ENCODE assay signal across 1 cellular context in genomic region chr14:90907178-90907577, GRCh38.
TF ChIP-seq lines count a peak whose summit lies in the region.

No MANE protein-coding gene starts in this region.

TF ChIP-seq in K562, 482 proteins besides CTCF, POLR2A, EP300 and RAD21 (continued from another document):
- TF ChIP-seq, protein P1, sequence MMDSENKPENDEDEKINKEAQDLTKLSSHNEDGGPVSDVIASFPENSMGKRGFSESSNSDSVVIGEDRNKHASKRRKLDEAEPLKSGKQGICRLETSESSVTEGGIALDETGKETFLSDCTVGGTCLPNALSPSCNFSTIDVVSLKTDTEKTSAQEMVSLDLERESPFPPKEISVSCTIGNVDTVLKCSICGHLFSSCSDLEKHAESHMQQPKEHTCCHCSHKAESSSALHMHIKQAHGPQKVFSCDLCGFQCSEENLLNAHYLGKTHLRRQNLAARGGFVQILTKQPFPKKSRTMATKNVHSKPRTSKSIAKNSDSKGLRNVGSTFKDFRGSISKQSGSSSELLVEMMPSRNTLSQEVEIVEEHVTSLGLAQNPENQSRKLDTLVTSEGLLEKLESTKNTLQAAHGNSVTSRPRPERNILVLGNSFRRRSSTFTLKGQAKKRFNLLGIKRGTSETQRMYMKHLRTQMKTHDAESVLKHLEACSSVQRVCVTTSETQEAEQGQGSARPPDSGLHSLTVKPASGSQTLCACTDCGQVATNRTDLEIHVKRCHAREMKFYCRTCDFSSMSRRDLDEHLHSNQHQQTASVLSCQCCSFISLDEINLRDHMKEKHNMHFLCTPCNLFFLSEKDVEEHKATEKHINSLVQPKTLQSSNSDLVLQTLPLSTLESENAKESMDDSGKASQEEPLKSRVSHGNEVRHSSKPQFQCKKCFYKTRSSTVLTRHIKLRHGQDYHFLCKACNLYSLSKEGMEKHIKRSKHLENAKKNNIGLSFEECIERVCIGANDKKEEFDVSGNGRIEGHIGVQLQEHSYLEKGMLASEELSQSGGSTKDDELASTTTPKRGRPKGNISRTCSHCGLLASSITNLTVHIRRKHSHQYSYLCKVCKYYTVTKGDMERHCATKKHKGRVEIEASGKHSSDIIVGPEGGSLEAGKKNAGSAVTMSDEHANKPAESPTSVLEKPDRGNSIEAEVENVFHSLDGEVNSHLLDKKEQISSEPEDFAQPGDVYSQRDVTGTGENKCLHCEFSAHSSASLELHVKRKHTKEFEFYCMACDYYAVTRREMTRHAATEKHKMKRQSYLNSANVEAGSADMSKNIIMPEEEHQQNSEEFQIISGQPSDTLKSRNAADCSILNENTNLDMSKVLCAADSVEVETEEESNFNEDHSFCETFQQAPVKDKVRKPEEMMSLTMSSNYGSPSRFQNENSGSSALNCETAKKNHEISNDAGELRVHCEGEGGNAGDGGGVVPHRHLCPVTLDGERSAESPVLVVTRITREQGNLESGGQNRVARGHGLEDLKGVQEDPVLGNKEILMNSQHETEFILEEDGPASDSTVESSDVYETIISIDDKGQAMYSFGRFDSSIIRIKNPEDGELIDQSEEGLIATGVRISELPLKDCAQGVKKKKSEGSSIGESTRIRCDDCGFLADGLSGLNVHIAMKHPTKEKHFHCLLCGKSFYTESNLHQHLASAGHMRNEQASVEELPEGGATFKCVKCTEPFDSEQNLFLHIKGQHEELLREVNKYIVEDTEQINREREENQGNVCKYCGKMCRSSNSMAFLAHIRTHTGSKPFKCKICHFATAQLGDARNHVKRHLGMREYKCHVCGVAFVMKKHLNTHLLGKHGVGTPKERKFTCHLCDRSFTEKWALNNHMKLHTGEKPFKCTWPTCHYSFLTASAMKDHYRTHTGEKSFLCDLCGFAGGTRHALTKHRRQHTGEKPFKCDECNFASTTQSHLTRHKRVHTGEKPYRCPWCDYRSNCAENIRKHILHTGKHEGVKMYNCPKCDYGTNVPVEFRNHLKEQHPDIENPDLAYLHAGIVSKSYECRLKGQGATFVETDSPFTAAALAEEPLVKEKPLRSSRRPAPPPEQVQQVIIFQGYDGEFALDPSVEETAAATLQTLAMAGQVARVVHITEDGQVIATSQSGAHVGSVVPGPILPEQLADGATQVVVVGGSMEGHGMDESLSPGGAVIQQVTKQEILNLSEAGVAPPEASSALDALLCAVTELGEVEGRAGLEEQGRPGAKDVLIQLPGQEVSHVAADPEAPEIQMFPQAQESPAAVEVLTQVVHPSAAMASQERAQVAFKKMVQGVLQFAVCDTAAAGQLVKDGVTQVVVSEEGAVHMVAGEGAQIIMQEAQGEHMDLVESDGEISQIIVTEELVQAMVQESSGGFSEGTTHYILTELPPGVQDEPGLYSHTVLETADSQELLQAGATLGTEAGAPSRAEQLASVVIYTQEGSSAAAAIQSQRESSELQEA (IDR thresholded peaks at IDR 0.05; ENCODE audit: low read depth) = no peak
- TF ChIP-seq SMARCA5 (IDR thresholded peaks at IDR 0.05) (peak; percentile 25; the same call in 1 of the 2 replicates), CHD4 (IDR thresholded peaks at IDR 0.05; ENCODE audit: insufficient read depth, insufficient replicate concordance, low read depth, low read length, poor library complexity, severe bottlenecking) (peak; percentile 76)
